ENCODE assay signal across 20 cellular contexts in the genomic region with DNA sequence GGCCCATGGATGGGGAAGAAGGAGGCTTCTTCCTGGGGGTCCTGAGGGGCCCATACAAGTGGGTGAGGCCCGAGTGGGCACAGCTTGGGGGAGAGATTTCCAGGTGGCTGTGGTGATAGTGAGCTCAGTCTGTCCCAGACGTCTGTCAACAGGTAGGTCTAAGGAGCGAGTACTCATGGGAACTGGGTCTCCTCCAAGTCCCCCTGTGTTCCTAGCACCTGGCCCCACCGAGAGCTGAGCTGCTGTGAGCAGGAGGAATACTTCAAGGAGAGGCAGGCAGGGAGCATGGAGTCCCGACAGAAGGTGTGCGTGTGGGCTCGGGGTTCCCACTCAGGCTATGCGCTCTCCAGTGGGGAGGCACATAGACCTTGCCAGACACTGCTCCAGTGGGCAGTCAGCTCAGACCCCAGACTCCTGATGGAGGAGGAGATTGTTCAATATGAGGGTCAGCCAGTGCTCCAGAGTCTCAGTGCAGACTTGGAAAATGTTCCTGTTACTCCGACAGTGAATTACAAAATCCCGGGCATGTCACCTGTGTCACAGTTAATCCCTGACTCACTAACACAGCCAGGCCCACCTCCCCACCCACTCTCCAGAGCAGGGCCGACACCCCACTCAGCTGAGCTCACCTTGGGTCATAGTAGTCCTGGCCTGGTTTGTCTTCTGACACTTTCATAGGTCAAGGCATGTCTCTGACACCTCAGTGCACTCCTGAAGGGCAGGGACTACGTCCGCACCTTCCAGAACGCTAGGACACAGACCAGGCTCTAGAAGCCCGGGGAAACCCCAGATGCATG. TPM values are rescaled to one million over a fixed set of nuclear protein-coding genes. Genes with fewer than 3 reads are reported as not detected.
A peak's percentile ranks its signal among the peaks of the same experiment; 100 is the strongest.
DNase-seq lines count a peak whose midpoint lies in the region; ATAC-seq and TF ChIP-seq lines count a peak whose summit lies in the region.
"Had no signal": no experiment of that assay in that cellular context is flagged by ENCODE, and none has a peak within 500 bp of the region (broad histone marks: within the 10 kb centered on the region; RNA-seq: fewer than 3 reads in every experiment).

No MANE protein-coding gene starts in this region.

- no peak overlapping the region for H3K27ac Mint-ChIP-seq in activated CD8-positive, alpha-beta memory T cell treated with anti-CD3 and anti-CD28 coated beads, Interleukin-2, amount 10 ng/mL, durations not matched to agents 7 days and 5 days
- no peak overlapping the region for H3K27ac Mint-ChIP-seq in type B pancreatic cell
- H3K27ac Mint-ChIP-seq: GM23338 had no signal

- TF ChIP-seq CTCF in type B pancreatic cell (conservative IDR thresholded peaks at IDR 0.05) (no peak), thyroid gland (IDR thresholded peaks at IDR 0.05) (no peak)

- peaks cover 26% of the 10 kb centered on the region for H3K4me1 Mint-ChIP-seq in activated CD8-positive, alpha-beta memory T cell treated with anti-CD3 and anti-CD28 coated beads, Interleukin-2, amount 10 ng/mL, durations not matched to agents 7 days and 5 days
- H3K4me1 Mint-ChIP-seq in type B pancreatic cell (ENCODE audit: unreplicated experiment): no peaks in the 10 kb centered on the region

- no peak for TF ChIP-seq POLR2A in thyroid gland (IDR thresholded peaks at IDR 0.05)

- CTCF ChIA-PET in activated CD8-positive, alpha-beta memory T cell treated with anti-CD3 and anti-CD28 coated beads, Interleukin-2, amount 10 ng/mL, durations not matched to agents 7 days and 5 days (lab: Charles Lee): interaction anchor here (1.1 kb wide), 1 partner anchor 58 kb away, joined by 4 read pairs; no protein-coding TSS in a partner anchor

- 71 to 82% methylated on average over 11 to 14 of the region's 15 CpGs for WGBS in thyroid gland, 2 donors

- peaks cover 19% of the 10 kb centered on the region for H3K27me3 Mint-ChIP-seq in activated CD8-positive, alpha-beta memory T cell treated with anti-CD3 and anti-CD28 coated beads, Interleukin-2, amount 10 ng/mL, durations not matched to agents 7 days and 5 days
- peaks cover 39% of the 10 kb centered on the region for H3K27me3 Mint-ChIP-seq in type B pancreatic cell

- H3K4me1 ChIP-seq in thyroid gland: no peaks in the 10 kb centered on the region

- H3K27ac ChIP-seq in KOPT-K1 (ENCODE audit: low read depth, low read length, poor library complexity, severe bottlenecking): peak overlapping the region; percentile 100
- no peak overlapping the region for H3K27ac ChIP-seq in thyroid gland
- H3K27ac ChIP-seq: 22Rv1 had no signal

- H3K4me3 ChIP-seq in thyroid gland (replicated peaks in 1 of 3): no peak overlapping the region
- H3K4me3 ChIP-seq: GM12878, GM23338 had no signal

- H3K36me3 Mint-ChIP-seq in activated CD8-positive, alpha-beta memory T cell treated with anti-CD3 and anti-CD28 coated beads, Interleukin-2, amount 10 ng/mL, durations not matched to agents 7 days and 5 days: no peaks in the 10 kb centered on the region
- no peaks in the 10 kb centered on the region for H3K36me3 Mint-ChIP-seq in type B pancreatic cell
- H3K36me3 Mint-ChIP-seq: CD4-positive, CD25-positive, alpha-beta regulatory T cell had no signal

- DNase-seq in activated CD8-positive, alpha-beta memory T cell treated with anti-CD3 and anti-CD28 coated beads, Interleukin-2, amount 10 ng/mL, durations not matched to agents 7 days and 5 days: peak; percentile 22
- no peak for DNase-seq in activated CD8-positive, alpha-beta memory T cell treated with anti-CD3 and anti-CD28 coated beads, Interleukin-2, amount 50 U/mL, for 4 hours
- DNase-seq in islet precursor cell: peak; percentile 37
- peak; percentile 34 for DNase-seq in type B pancreatic cell (ENCODE audit: extremely low spot score, unreplicated experiment)
- no peak for DNase-seq in thyroid gland
- DNase-seq in cerebellar nuclear complex (lab: John Stamatoyannopoulos, UW): no peak
- DNase-seq: CD4-positive, CD25-positive, alpha-beta regulatory T cell; COR-L47; EL; KBM-7; NCI-H1105 treated with DMSO at 0.1 percent for 48 hours; NCI-H1694 treated with DMSO at 0.1 percent for 48 hours; NCI-H510A; SIG-M5 had no signal

- H3K36me3 ChIP-seq in KOPT-K1 (ENCODE audit: insufficient read depth, low read length) (peaks cover 14% of the 10 kb centered on the region), thyroid gland (no peaks in the 10 kb centered on the region)

- intact Hi-C loops in thyroid gland (cut with DNase I): no loop called here

- H3K9me3 ChIP-seq in KOPT-K1 (ENCODE audit: insufficient read depth, low read length, poor library complexity, severe bottlenecking): no peaks in the 10 kb centered on the region
- no peaks in the 10 kb centered on the region for H3K9me3 ChIP-seq in thyroid gland

- no peak overlapping the region for H3K4me3 Mint-ChIP-seq in activated CD8-positive, alpha-beta memory T cell treated with anti-CD3 and anti-CD28 coated beads, Interleukin-2, amount 10 ng/mL, durations not matched to agents 7 days and 5 days
- H3K4me3 Mint-ChIP-seq in type B pancreatic cell: no peak overlapping the region
- H3K4me3 Mint-ChIP-seq: CD4-positive, CD25-positive, alpha-beta regulatory T cell; GM23338 had no signal

- no peaks in the 10 kb centered on the region for H3K27me3 ChIP-seq in thyroid gland

- no peak for ATAC-seq in activated CD8-positive, alpha-beta memory T cell treated with anti-CD3 and anti-CD28 coated beads, Interleukin-2, amount 10 ng/mL, durations not matched to agents 7 days and 5 days
- no peak for ATAC-seq in GM19395 (IDR thresholded peaks at IDR 0.05; ENCODE audit: unreplicated experiment)
- ATAC-seq: GM12878, GM23338 had no signal

- H3K9me3 Mint-ChIP-seq in activated CD8-positive, alpha-beta memory T cell treated with anti-CD3 and anti-CD28 coated beads, Interleukin-2, amount 10 ng/mL, durations not matched to agents 7 days and 5 days (ENCODE audit: low read depth): no peaks in the 10 kb centered on the region
- no peaks in the 10 kb centered on the region for H3K9me3 Mint-ChIP-seq in type B pancreatic cell
- H3K9me3 Mint-ChIP-seq: GM23338 had no signal

RNA-seq across cellular contexts. Expression of a gene that starts 28.2 kb away (rescaled TPM):
- total RNA-seq in activated CD8-positive, alpha-beta memory T cell treated with anti-CD3 and anti-CD28 coated beads, Interleukin-2, amount 10 ng/mL, durations not matched to agents 7 days and 5 days: not detected
- total RNA-seq in type B pancreatic cell (ENCODE audit: low replicate concordance): not detected in 2 replicates
- not detected for total RNA-seq in thyroid gland
- total RNA-seq: CD4-positive, CD25-positive, alpha-beta regulatory T cell; GM12878; GM23338; RPMI7951 had no signal

RNA-seq across cellular contexts. Expression of a gene that starts 37.4 kb away (rescaled TPM):
- not detected for total RNA-seq in activated CD8-positive, alpha-beta memory T cell treated with anti-CD3 and anti-CD28 coated beads, Interleukin-2, amount 10 ng/mL, durations not matched to agents 7 days and 5 days
- 0.34 and 0.62 TPM in 2 replicates for total RNA-seq in type B pancreatic cell (ENCODE audit: low replicate concordance)
- total RNA-seq in thyroid gland: not detected
- total RNA-seq: CD4-positive, CD25-positive, alpha-beta regulatory T cell; GM12878; GM23338; RPMI7951 had no signal

RNA-seq across cellular contexts. Expression of a gene that starts 41.1 kb away (rescaled TPM):
- not detected for total RNA-seq in activated CD8-positive, alpha-beta memory T cell treated with anti-CD3 and anti-CD28 coated beads, Interleukin-2, amount 10 ng/mL, durations not matched to agents 7 days and 5 days
- total RNA-seq in type B pancreatic cell (ENCODE audit: low replicate concordance) (1.6 and 6.2 TPM in 2 replicates), thyroid gland (not detected)
- total RNA-seq: CD4-positive, CD25-positive, alpha-beta regulatory T cell; GM12878; GM23338; RPMI7951 had no signal

Comparison
In these comparisons a context has a peak if more than half of its experiments do, and no peak if none do; other contexts are left out.
1. DNase-seq: peak in activated CD8-positive, alpha-beta memory T cell treated with anti-CD3 and anti-CD28 coated beads, Interleukin-2, amount 10 ng/mL, durations not matched to agents 7 days and 5 days (single experiment), islet precursor cell (single experiment) and type B pancreatic cell (single experiment); none in activated CD8-positive, alpha-beta memory T cell treated with anti-CD3 and anti-CD28 coated beads, Interleukin-2, amount 50 U/mL, for 4 hours (single experiment), thyroid gland (0 of 2) and cerebellar nuclear complex (0 of 2).